Comparison of ENCODE assay signal across 15 cellular contexts in the genomic region with DNA sequence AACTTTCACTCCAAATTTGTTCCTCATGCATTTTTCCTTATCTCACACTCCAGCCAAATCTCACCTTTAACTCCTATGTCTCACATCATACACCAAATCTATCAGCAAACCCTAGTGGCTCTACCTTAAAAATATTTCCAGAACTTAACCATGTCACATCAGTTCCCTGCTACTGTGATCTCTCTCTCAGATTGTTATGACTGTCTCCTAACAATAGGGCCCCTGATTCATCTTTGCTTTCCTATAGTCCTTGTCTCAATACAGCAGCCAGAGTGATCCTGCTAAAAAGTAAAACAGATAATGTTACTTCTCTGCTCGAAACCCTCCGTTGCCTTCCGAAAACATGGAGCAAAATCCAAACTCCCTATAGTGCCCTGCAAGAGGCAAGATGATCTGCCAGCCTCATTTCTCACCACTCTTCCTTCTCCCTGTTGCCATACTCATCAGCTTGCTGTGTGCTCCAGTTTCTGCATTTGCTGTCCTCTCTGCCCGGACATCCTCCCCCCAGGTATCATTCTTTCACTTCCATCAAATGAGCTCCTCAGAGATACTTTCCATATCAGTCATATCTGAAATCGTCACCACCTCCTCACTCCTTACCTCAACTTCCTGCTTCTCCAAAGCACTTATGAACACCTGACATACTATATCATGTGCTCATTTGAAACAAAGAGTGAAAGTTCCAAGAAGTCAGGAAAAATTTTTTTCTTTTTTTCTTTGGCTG.
DNase-seq lines count a peak whose midpoint lies in the region; ATAC-seq lines count a peak whose summit lies in the region.
"Had no signal": no experiment of that assay in that cellular context is flagged by ENCODE, and none has a peak within 500 bp of the region (broad histone marks: within the 10 kb centered on the region; RNA-seq: fewer than 3 reads in every experiment).

No MANE protein-coding gene starts in this region.

- H3K36me3 Mint-ChIP-seq in activated T-helper 17 cell treated with anti-CD3 and anti-CD28 coated beads, Interleukin-2, amount 50 U/mL, for 72 hours (ENCODE audit: low read depth): no peaks in the 10 kb centered on the region
- H3K36me3 Mint-ChIP-seq: brain had no signal

- no peak overlapping the region for H3K14ac ChIP-seq in neuronal stem cell (ENCODE audit: low read length)

- H3K4ac ChIP-seq in neuronal stem cell (ENCODE audit: low read length): no peak overlapping the region

- no peaks in the 10 kb centered on the region for H3K36me3 ChIP-seq in neuronal stem cell (replicated peaks in 1 of 2; ENCODE audit: control insufficient read depth in 2 of 2, insufficient read depth in 2 of 2, low read length in 2 of 2)

- no peak overlapping the region for H2BK12ac ChIP-seq in neuronal stem cell (ENCODE audit: low read length)

- no peak overlapping the region for H3K27ac Mint-ChIP-seq in activated T-helper 17 cell treated with anti-CD3 and anti-CD28 coated beads, Interleukin-2, amount 50 U/mL, for 72 hours
- H3K27ac Mint-ChIP-seq: brain, endodermal cell, GM23338 had no signal

- DNase-seq in neuronal stem cell (ENCODE audit: low spot score): no peak
- DNase-seq in COLO668 (lab: John Stamatoyannopoulos, UW; ENCODE audit: unreplicated experiment): no peak
- no peak for DNase-seq in RKO (ENCODE audit: low spot score)
- no peak for DNase-seq in HCEC 1CT
- DNase-seq: EL, endodermal cell, NCI-H1694 treated with DMSO at 0.1 percent for 48 hours, Right ventricle myocardium superior had no signal

- H2AK5ac ChIP-seq in neuronal stem cell (ENCODE audit: low read depth, low read length): no peak overlapping the region

- no peak overlapping the region for H3K27ac ChIP-seq in neuronal stem cell (replicated peaks; ENCODE audit: low read length)
- H3K27ac ChIP-seq: C4-2B had no signal

- no peaks in the 10 kb centered on the region for H3K27me3 ChIP-seq in neuronal stem cell (ENCODE audit: control insufficient read depth in 3 of 3, insufficient read depth in 3 of 3, low read depth in 1 of 3, low read length in 3 of 3)

- H3K4me2 ChIP-seq in neuronal stem cell (ENCODE audit: insufficient read depth, low read length, poor library complexity, severe bottlenecking): no peak overlapping the region
- H3K4me2 ChIP-seq: GM23338 had no signal

- no peak overlapping the region for H2BK15ac ChIP-seq in neuronal stem cell (ENCODE audit: low read length)

- no peaks in the 10 kb centered on the region for H3K4me1 ChIP-seq in neuronal stem cell (ENCODE audit: control insufficient read depth in 2 of 2, insufficient read depth in 1 of 2, low read depth in 1 of 2, low read length in 2 of 2)

- H3K79me1 ChIP-seq in neuronal stem cell (ENCODE audit: low read depth, low read length): no peaks in the 10 kb centered on the region

- no peak overlapping the region for H3K9ac ChIP-seq in neuronal stem cell (ENCODE audit: low read depth, low read length, poor library complexity)

- H3K4me3 Mint-ChIP-seq in activated T-helper 17 cell treated with anti-CD3 and anti-CD28 coated beads, Interleukin-2, amount 50 U/mL, for 72 hours: no peak overlapping the region
- H3K4me3 Mint-ChIP-seq: brain, endodermal cell, GM23338 had no signal

- no peak overlapping the region for H2BK120ac ChIP-seq in neuronal stem cell (ENCODE audit: low read depth, low read length)

- no CpG with 5 or more reads among the region's 5 CpGs for WGBS in neuronal stem cell (ENCODE audit: extremely low coverage in 2 of 2, insufficient read length in 2 of 2, insufficient replicate concordance in 1 of 2), 2 donors

- no peak overlapping the region for H2AFZ ChIP-seq in neuronal stem cell (ENCODE audit: low read length)
- H2AFZ ChIP-seq: GM23338 had no signal

- no peak overlapping the region for H3K23ac ChIP-seq in neuronal stem cell (ENCODE audit: low read depth, low read length, poor library complexity)

- no peak overlapping the region for H4K8ac ChIP-seq in neuronal stem cell (ENCODE audit: low read depth, low read length)

- no peaks in the 10 kb centered on the region for H3K9me3 Mint-ChIP-seq in activated T-helper 17 cell treated with anti-CD3 and anti-CD28 coated beads, Interleukin-2, amount 50 U/mL, for 72 hours
- H3K9me3 Mint-ChIP-seq: endodermal cell, GM23338 had no signal

- H3K18ac ChIP-seq in neuronal stem cell (ENCODE audit: low read length): no peak overlapping the region

- H4K91ac ChIP-seq in neuronal stem cell (ENCODE audit: low read depth, low read length, poor library complexity): no peak overlapping the region

- no peak overlapping the region for H3K4me3 ChIP-seq in neuronal stem cell (ENCODE audit: low read length in 2 of 2)
- H3K4me3 ChIP-seq: GM23338 had no signal

- H3K9me3 ChIP-seq in neuronal stem cell (replicated peaks in 1 of 2; ENCODE audit: control insufficient read depth in 2 of 2, insufficient read depth in 1 of 2, low read depth in 1 of 2, low read length in 2 of 2): no peaks in the 10 kb centered on the region

- H3K27me3 Mint-ChIP-seq in activated T-helper 17 cell treated with anti-CD3 and anti-CD28 coated beads, Interleukin-2, amount 50 U/mL, for 72 hours: peaks cover 4% of the 10 kb centered on the region
- H3K27me3 Mint-ChIP-seq: brain had no signal

- no peak overlapping the region for H2BK5ac ChIP-seq in neuronal stem cell (ENCODE audit: low read length)

- peak; percentile 67 for ATAC-seq in GM18502 (IDR thresholded peaks at IDR 0.05; ENCODE audit: poor library complexity, unreplicated experiment)
- ATAC-seq in GM18868 (IDR thresholded peaks at IDR 0.05; ENCODE audit: unreplicated experiment): peak; percentile 81
- peak; percentile 77 for ATAC-seq in HG02885 (IDR thresholded peaks at IDR 0.05; ENCODE audit: poor library complexity, unreplicated experiment)
- peak; percentile 90 for ATAC-seq in activated T-helper 17 cell treated with anti-CD3 and anti-CD28 coated beads, Interleukin-2, amount 50 U/mL, for 72 hours (replicated peaks)
- ATAC-seq: GM23338 had no signal

- H3K4me1 Mint-ChIP-seq in activated T-helper 17 cell treated with anti-CD3 and anti-CD28 coated beads, Interleukin-2, amount 50 U/mL, for 72 hours: no peaks in the 10 kb centered on the region
- H3K4me1 Mint-ChIP-seq: brain had no signal
